Comparison of ENCODE assay signal across 9 cellular contexts in genomic region chr17:18791402-18791801, GRCh38. TPM values are rescaled to one million over a fixed set of nuclear protein-coding genes. Genes with fewer than 3 reads are reported as not detected.
DNase-seq lines count a peak whose midpoint lies in the region; ATAC-seq and TF ChIP-seq lines count a peak whose summit lies in the region.
"Not testable (repeated sequence)": the region's sequence is repeated elsewhere in the genome, so short reads cannot be mapped to it uniquely, and the experiment has no call there.
"Had no signal": no experiment of that assay in that cellular context is flagged by ENCODE, and none has a peak within 500 bp of the region (broad histone marks: within the 10 kb centered on the region; RNA-seq: fewer than 3 reads in every experiment).

No MANE protein-coding gene starts in this region.

- not testable (repeated sequence) for H3K4me3 ChIP-seq in CD8-positive, alpha-beta T cell (ENCODE audit: low read depth, low read length); Loucy (ENCODE audit: low read length, poor library complexity, severe bottlenecking)

- H3K27me3 Mint-ChIP-seq in CD8-positive, alpha-beta T cell (ENCODE audit: low read depth); activated CD4-positive, alpha-beta T cell treated with anti-CD3 and anti-CD28 coated beads for 36 hours; MCF 10A (ENCODE audit: insufficient read depth, unreplicated experiment); memory B cell; stimulated activated naive CD8-positive, alpha-beta T cell treated with anti-CD3 and anti-CD28 coated beads, Interleukin-15, amount 100 ng/mL, for 72 hours: not testable (repeated sequence)

- not testable (repeated sequence) for H3K36me3 ChIP-seq in CD8-positive, alpha-beta T cell (ENCODE audit: insufficient read depth, low read length); Loucy (ENCODE audit: insufficient read depth, low read length)

- not testable (repeated sequence) for H3K27me3 ChIP-seq in CD8-positive, alpha-beta T cell (ENCODE audit: insufficient read depth, low read length); Loucy (ENCODE audit: insufficient read depth, low read length, poor library complexity, severe bottlenecking); foreskin keratinocyte

- H3K9me2 ChIP-seq in Loucy (replicated peaks; ENCODE audit: low read depth, low read length), result not testable (repeated sequence)

- POLR2A ChIA-PET in CD8-positive, alpha-beta T cell (lab: Charles Lee); activated CD4-positive, alpha-beta T cell treated with anti-CD3 and anti-CD28 coated beads for 36 hours (lab: Charles Lee); MCF 10A (lab: Yijun Ruan, JAX): not testable (repeated sequence)

- not testable (repeated sequence) for H3K4me2 ChIP-seq in Loucy (ENCODE audit: low read depth, low read length, poor library complexity, severe bottlenecking)

- not testable (repeated sequence) for H3K27ac Mint-ChIP-seq in CD8-positive, alpha-beta T cell; activated CD4-positive, alpha-beta T cell treated with anti-CD3 and anti-CD28 coated beads for 36 hours; MCF 10A (ENCODE audit: low read depth, unreplicated experiment); memory B cell; stimulated activated naive CD8-positive, alpha-beta T cell treated with anti-CD3 and anti-CD28 coated beads, Interleukin-15, amount 100 ng/mL, for 72 hours

- not testable (repeated sequence) for H3K4me3 Mint-ChIP-seq in CD8-positive, alpha-beta T cell; activated CD4-positive, alpha-beta T cell treated with anti-CD3 and anti-CD28 coated beads for 36 hours; MCF 10A (ENCODE audit: unreplicated experiment); memory B cell; stimulated activated naive CD8-positive, alpha-beta T cell treated with anti-CD3 and anti-CD28 coated beads, Interleukin-15, amount 100 ng/mL, for 72 hours

- not testable (repeated sequence) for H3K9ac ChIP-seq in Loucy (ENCODE audit: low read depth, low read length, poor library complexity, severe bottlenecking)

- not testable (repeated sequence) for H2AFZ ChIP-seq in Loucy (ENCODE audit: low read length)

- TSS peak; percentile 18 for BruUV-seq in MCF 10A (replicated peaks; lab: Mats Ljungman, UMichigan)

- CTCF ChIA-PET in CD8-positive, alpha-beta T cell (lab: Charles Lee); activated CD4-positive, alpha-beta T cell treated with anti-CD3 and anti-CD28 coated beads for 36 hours (lab: Charles Lee); MCF 10A (lab: Yijun Ruan, JAX): not testable (repeated sequence)

- peaks cover 29% of the 10 kb centered on the region for H3K4me1 Mint-ChIP-seq in CD8-positive, alpha-beta T cell (ENCODE audit: low read depth)
- peaks cover 13% of the 10 kb centered on the region for H3K4me1 Mint-ChIP-seq in activated CD4-positive, alpha-beta T cell treated with anti-CD3 and anti-CD28 coated beads for 36 hours
- H3K4me1 Mint-ChIP-seq in MCF 10A (ENCODE audit: insufficient read depth, unreplicated experiment), result not testable (repeated sequence)
- H3K4me1 Mint-ChIP-seq in memory B cell, result peaks cover 12% of the 10 kb centered on the region
- peaks cover 17% of the 10 kb centered on the region for H3K4me1 Mint-ChIP-seq in stimulated activated naive CD8-positive, alpha-beta T cell treated with anti-CD3 and anti-CD28 coated beads, Interleukin-15, amount 100 ng/mL, for 72 hours

- H3K9me3 ChIP-seq in CD8-positive, alpha-beta T cell (ENCODE audit: low read length); Loucy (ENCODE audit: insufficient read depth, low read depth, low read length): not testable (repeated sequence)

- ATAC-seq in CD8-positive, alpha-beta T cell, result peak; percentile 71
- peak; percentile 61 for ATAC-seq in GM18909 (IDR thresholded peaks at IDR 0.05; ENCODE audit: poor library complexity, unreplicated experiment)
- ATAC-seq in activated CD4-positive, alpha-beta T cell treated with anti-CD3 and anti-CD28 coated beads for 36 hours, result peak; percentile 74
- peak; percentile 79 for ATAC-seq in foreskin keratinocyte
- ATAC-seq in memory B cell (ENCODE audit: low read depth), result peak; percentile 67
- peak; percentile 79 for ATAC-seq in stimulated activated naive CD8-positive, alpha-beta T cell treated with anti-CD3 and anti-CD28 coated beads, Interleukin-15, amount 100 ng/mL, for 72 hours

- H3K9me3 Mint-ChIP-seq in CD8-positive, alpha-beta T cell; activated CD4-positive, alpha-beta T cell treated with anti-CD3 and anti-CD28 coated beads for 36 hours (ENCODE audit: low read depth); MCF 10A (ENCODE audit: unreplicated experiment); memory B cell; stimulated activated naive CD8-positive, alpha-beta T cell treated with anti-CD3 and anti-CD28 coated beads, Interleukin-15, amount 100 ng/mL, for 72 hours: not testable (repeated sequence)

- not testable (repeated sequence) for DNase-seq in CD8-positive, alpha-beta T cell; MCF 10A (ENCODE audit: unreplicated experiment); foreskin keratinocyte; memory B cell (ENCODE audit: low spot score in 2 of 2); stimulated activated naive CD8-positive, alpha-beta T cell treated with anti-CD3 and anti-CD28 coated beads, Interleukin-15, amount 100 ng/mL, for 72 hours
- peak; percentile 7 for DNase-seq in activated CD4-positive, alpha-beta T cell treated with anti-CD3 and anti-CD28 coated beads for 36 hours

- peak; percentile 17 for TF ChIP-seq CTCF in CD8-positive, alpha-beta T cell (IDR thresholded peaks at IDR 0.05)
- TF ChIP-seq CTCF in Loucy (conservative IDR thresholded peaks at IDR 0.05; ENCODE audit: low read length), result peak; percentile 30; the same call in 1 of the 2 replicates
- TF ChIP-seq CTCF in MCF 10A (IDR thresholded peaks at IDR 0.05; ENCODE audit: unreplicated experiment), result peak; percentile 16
- TF ChIP-seq CTCF in foreskin keratinocyte (conservative IDR thresholded peaks at IDR 0.05), result not testable (repeated sequence)

- not testable (repeated sequence) for H4K20me1 ChIP-seq in Loucy (ENCODE audit: insufficient read depth, low read length, poor library complexity, severe bottlenecking)

- H3F3A ChIP-seq in Loucy (ENCODE audit: low read depth), result not testable (repeated sequence)

- not testable (repeated sequence) for H3K4me1 ChIP-seq in CD8-positive, alpha-beta T cell (ENCODE audit: insufficient read depth, low read length); Loucy (ENCODE audit: insufficient read depth, low read length, poor library complexity, severe bottlenecking); foreskin keratinocyte

- intact Hi-C loops in CD8-positive, alpha-beta T cell (cut with DNase I, micrococcal nuclease), result loop anchor here in 1 of 2 experiments (5.0 kb wide), 1 partner anchor 164 kb away; no protein-coding TSS in a partner anchor
- intact Hi-C loops in activated CD4-positive, alpha-beta T cell treated with anti-CD3 and anti-CD28 coated beads for 36 hours (cut with DNase I, micrococcal nuclease); MCF 10A (cut with micrococcal nuclease): not testable (repeated sequence)

- H3K79me2 ChIP-seq in Loucy (ENCODE audit: insufficient read depth, low read length), result not testable (repeated sequence)

- not testable (repeated sequence) for H3K27ac ChIP-seq in CD8-positive, alpha-beta T cell (ENCODE audit: low read depth, low read length); foreskin keratinocyte

- peaks cover 46% of the 10 kb centered on the region for H3K36me3 Mint-ChIP-seq in CD8-positive, alpha-beta T cell
- peaks cover 21% of the 10 kb centered on the region for H3K36me3 Mint-ChIP-seq in activated CD4-positive, alpha-beta T cell treated with anti-CD3 and anti-CD28 coated beads for 36 hours (ENCODE audit: low read depth)
- peaks cover 46% of the 10 kb centered on the region for H3K36me3 Mint-ChIP-seq in MCF 10A (ENCODE audit: insufficient read depth, unreplicated experiment)
- peaks cover 15% of the 10 kb centered on the region for H3K36me3 Mint-ChIP-seq in memory B cell

RNA-seq across cellular contexts. Expression of gene TVP23B, which starts 10.4 kb away (rescaled TPM):
- 10 to 100 TPM; 20.2 to 27.7 TPM for total RNA-seq in CD8-positive, alpha-beta T cell
- 10 to 100 TPM; 14.6 to 22.4 TPM for total RNA-seq in activated CD4-positive, alpha-beta T cell treated with anti-CD3 and anti-CD28 coated beads for 36 hours
- total RNA-seq in MCF 10A (2022) (66.6 and 73.9 TPM in 2 replicates), foreskin keratinocyte (43.4 and 49.9 TPM in 2 replicates)
- polyA plus RNA-seq in foreskin keratinocyte, result 20.9 and 26.5 TPM in 2 replicates

RNA-seq across cellular contexts. Expression of gene FBXW10, which starts 47.5 kb away (rescaled TPM):
- not detected for total RNA-seq in CD8-positive, alpha-beta T cell
- total RNA-seq in activated CD4-positive, alpha-beta T cell treated with anti-CD3 and anti-CD28 coated beads for 36 hours, result under 1 TPM; 0.11 to 0.23 TPM
- 0.22 and 0.23 TPM in 2 replicates for total RNA-seq in MCF 10A (2022)
- total RNA-seq in foreskin keratinocyte, result 0.04 TPM in 1 of 2 replicates, not detected in the other
- 0.01 and 0.02 TPM in 2 replicates for polyA plus RNA-seq in foreskin keratinocyte
- total RNA-seq: mononuclear cell had no signal
